11 cellular contexts compared by ENCODE assay signal in the genomic region with DNA sequence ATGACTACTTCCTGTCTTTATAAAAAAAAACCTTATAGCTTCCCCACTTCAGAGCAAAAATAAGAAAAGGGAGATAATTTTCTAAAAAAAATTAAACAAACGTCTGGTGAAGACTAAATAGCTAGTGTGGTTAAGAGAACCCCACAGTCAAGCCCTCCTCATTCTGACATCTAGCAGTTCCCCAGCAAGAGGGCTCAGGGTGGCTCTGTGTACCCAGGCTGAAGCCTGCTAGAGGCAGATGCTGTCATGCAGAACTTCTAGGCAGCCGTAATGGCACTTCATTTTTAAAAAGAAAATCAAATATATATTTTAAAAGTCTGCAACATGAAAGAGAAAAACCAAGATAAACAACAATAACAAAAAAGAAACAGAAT.
A peak's percentile ranks its signal among the peaks of the same experiment; 100 is the strongest.
DNase-seq lines count a peak whose midpoint lies in the region; ATAC-seq lines count a peak whose summit lies in the region.
"Had no signal": no experiment of that assay in that cellular context is flagged by ENCODE, and none has a peak within 500 bp of the region (broad histone marks: within the 10 kb centered on the region; RNA-seq: fewer than 3 reads in every experiment).

No MANE protein-coding gene starts in this region.

- H3K27ac Mint-ChIP-seq in activated CD8-positive, alpha-beta memory T cell treated with anti-CD3 and anti-CD28 coated beads, Interleukin-2, amount 10 ng/mL, durations not matched to agents 7 days and 5 days = peak overlapping the region; percentile 97
- H3K27ac Mint-ChIP-seq in activated naive CD8-positive, alpha-beta T cell treated with anti-CD3 and anti-CD28 coated beads for 36 hours = peak overlapping the region; percentile 86
- H3K27ac Mint-ChIP-seq: nephron had no signal

- no peaks in the 10 kb centered on the region for H3K27me3 Mint-ChIP-seq in activated CD8-positive, alpha-beta memory T cell treated with anti-CD3 and anti-CD28 coated beads, Interleukin-2, amount 10 ng/mL, durations not matched to agents 7 days and 5 days
- H3K27me3 Mint-ChIP-seq in activated naive CD8-positive, alpha-beta T cell treated with anti-CD3 and anti-CD28 coated beads for 36 hours = peaks cover 4% of the 10 kb centered on the region

- CTCF ChIA-PET in activated CD8-positive, alpha-beta memory T cell treated with anti-CD3 and anti-CD28 coated beads, Interleukin-2, amount 10 ng/mL, durations not matched to agents 7 days and 5 days (lab: Charles Lee) = interaction anchor here (0.5 to 7.5 kb wide), 13 partner anchors 9 to 516 kb away, joined by 3 to 79 read pairs (median 5); no protein-coding TSS in a partner anchor

- no peak for DNase-seq in activated CD8-positive, alpha-beta memory T cell treated with anti-CD3 and anti-CD28 coated beads, Interleukin-2, amount 10 ng/mL, durations not matched to agents 7 days and 5 days
- no peak for DNase-seq in activated CD8-positive, alpha-beta memory T cell treated with anti-CD3 and anti-CD28 coated beads for 24 hours
- no peak for DNase-seq in MG63
- no peak for DNase-seq in activated naive CD8-positive, alpha-beta T cell treated with anti-CD3 and anti-CD28 coated beads for 36 hours
- no peak for DNase-seq in OCI-M1 (lab: John Stamatoyannopoulos, UW)
- no peak for DNase-seq in stimulated activated CD4-positive, alpha-beta T cell treated with anti-CD3 and anti-CD28 coated beads, Interleukin-4, amount 100 ng/mL, for 24 hours
- DNase-seq: activated gamma-delta T cell, NCI-H69 had no signal

- no peaks in the 10 kb centered on the region for H3K9me3 ChIP-seq in MG63

- H3K4me1 Mint-ChIP-seq in activated CD8-positive, alpha-beta memory T cell treated with anti-CD3 and anti-CD28 coated beads, Interleukin-2, amount 10 ng/mL, durations not matched to agents 7 days and 5 days = peaks cover 60% of the 10 kb centered on the region
- H3K4me1 Mint-ChIP-seq in activated naive CD8-positive, alpha-beta T cell treated with anti-CD3 and anti-CD28 coated beads for 36 hours = peaks cover 62% of the 10 kb centered on the region
- H3K4me1 Mint-ChIP-seq: nephron had no signal

- H3K4me3 ChIP-seq in MG63 = peak overlapping the region; percentile 19
- H3K4me3 ChIP-seq in skin epidermis = no peak overlapping the region

- ATAC-seq in activated CD8-positive, alpha-beta memory T cell treated with anti-CD3 and anti-CD28 coated beads, Interleukin-2, amount 10 ng/mL, durations not matched to agents 7 days and 5 days = no peak
- no peak for ATAC-seq in GM19023 (IDR thresholded peaks at IDR 0.05; ENCODE audit: unreplicated experiment)

- peaks cover 62% of the 10 kb centered on the region for H3K36me3 ChIP-seq in MG63

- peak overlapping the region in 17 of 21 experiments; percentile 18 to 93 (median 49) for H3K27ac ChIP-seq in skin epidermis

- no peaks in the 10 kb centered on the region for H3K9me3 Mint-ChIP-seq in activated CD8-positive, alpha-beta memory T cell treated with anti-CD3 and anti-CD28 coated beads, Interleukin-2, amount 10 ng/mL, durations not matched to agents 7 days and 5 days (ENCODE audit: low read depth)
- H3K9me3 Mint-ChIP-seq in activated naive CD8-positive, alpha-beta T cell treated with anti-CD3 and anti-CD28 coated beads for 36 hours = no peaks in the 10 kb centered on the region
- H3K9me3 Mint-ChIP-seq: nephron had no signal

- H3K36me3 Mint-ChIP-seq in activated CD8-positive, alpha-beta memory T cell treated with anti-CD3 and anti-CD28 coated beads, Interleukin-2, amount 10 ng/mL, durations not matched to agents 7 days and 5 days = peaks cover 79% of the 10 kb centered on the region
- H3K36me3 Mint-ChIP-seq in activated naive CD8-positive, alpha-beta T cell treated with anti-CD3 and anti-CD28 coated beads for 36 hours = peaks cover 87% of the 10 kb centered on the region

- peak overlapping the region; percentile 94 for H3K4me3 Mint-ChIP-seq in activated CD8-positive, alpha-beta memory T cell treated with anti-CD3 and anti-CD28 coated beads, Interleukin-2, amount 10 ng/mL, durations not matched to agents 7 days and 5 days
- H3K4me3 Mint-ChIP-seq in activated naive CD8-positive, alpha-beta T cell treated with anti-CD3 and anti-CD28 coated beads for 36 hours = peak overlapping the region; percentile 95
- H3K4me3 Mint-ChIP-seq: nephron had no signal

- H3K27me3 ChIP-seq in MG63 = no peaks in the 10 kb centered on the region
